In the genomic region with DNA sequence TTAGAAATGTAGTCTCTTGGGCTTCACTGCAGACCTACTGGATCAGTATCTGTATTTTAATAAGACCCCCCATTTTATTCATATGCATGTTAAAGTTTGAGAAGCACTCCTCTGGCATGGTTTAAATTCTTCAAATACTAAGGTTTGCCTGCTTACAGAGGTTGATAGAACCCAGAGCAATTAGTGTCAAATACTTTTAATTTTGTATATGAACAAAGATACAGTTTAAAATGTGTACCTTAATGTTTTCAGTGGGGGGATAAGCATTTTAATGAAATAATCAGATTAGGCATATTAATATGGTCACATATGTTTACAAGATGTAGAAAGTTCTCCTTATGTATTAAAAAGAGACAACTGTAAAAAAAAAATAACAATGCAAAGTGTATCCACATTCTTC, we compare ENCODE assay signal across 18 cellular contexts.
"Had no signal": no experiment of that assay in that cellular context is flagged by ENCODE, and none has a peak within 500 bp of the region (broad histone marks: within the 10 kb centered on the region; RNA-seq: fewer than 3 reads in every experiment).

No MANE protein-coding gene starts in this region.

- H3K4me3 Mint-ChIP-seq: activated CD8-positive, alpha-beta memory T cell treated with anti-CD3 and anti-CD28 coated beads, Interleukin-2, amount 10 ng/mL, durations not matched to agents 7 days and 5 days; stimulated activated naive CD8-positive, alpha-beta T cell treated with anti-CD3 and anti-CD28 coated beads, Interleukin-15, Interleukin-2, amounts not matched to agents 100 ng/mL and 50 ng/mL, for 24 hours had no signal

- DNase-seq: activated CD4-positive, alpha-beta T cell treated with anti-CD3 and anti-CD28 coated beads, Interleukin-2, amount 50 U/mL, for 48 hours; activated CD4-positive, CD25-positive, alpha-beta regulatory T cell treated with anti-CD3 and anti-CD28 coated beads, Interleukin-2, amount 50 U/mL, for 72 hours; activated CD8-positive, alpha-beta memory T cell treated with anti-CD3 and anti-CD28 coated beads, Interleukin-2, amount 10 ng/mL, durations not matched to agents 7 days and 5 days; activated effector memory CD4-positive, alpha-beta T cell treated with Interleukin-2 at 50 U/mL for 16 hours; activated naive CD4-positive, alpha-beta T cell treated with anti-CD3 and anti-CD28 coated beads, Interleukin-2, amount 50 U/mL, for 16 hours; activated T-cell treated with anti-CD3 and anti-CD28 coated beads, Interleukin-2, amount 50 U/mL, for 1 hour; adrenal gland; dorsolateral prefrontal cortex; mammary epithelial cell; right cardiac atrium; T-helper 1 cell had no signal

- H3K36me3 Mint-ChIP-seq: activated CD8-positive, alpha-beta memory T cell treated with anti-CD3 and anti-CD28 coated beads, Interleukin-2, amount 10 ng/mL, durations not matched to agents 7 days and 5 days; natural killer cell treated with Interleukin-12 subunit alpha and Interleukin-12 subunit beta and Interleukin-15 and Interleukin-18, amount 100 ng/mL, for 72 hours had no signal

- H3K9me3 Mint-ChIP-seq: natural killer cell treated with Interleukin-12 subunit alpha and Interleukin-12 subunit beta and Interleukin-15 and Interleukin-18, amount 100 ng/mL, for 72 hours; stimulated activated naive CD8-positive, alpha-beta T cell treated with anti-CD3 and anti-CD28 coated beads, Interleukin-15, Interleukin-2, amounts not matched to agents 100 ng/mL and 50 ng/mL, for 24 hours had no signal

- H3K27me3 ChIP-seq: adrenal gland, dorsolateral prefrontal cortex, hepatocyte, testis had no signal

- H3K36me3 ChIP-seq: adrenal gland had no signal

- H3K27ac Mint-ChIP-seq: activated CD8-positive, alpha-beta memory T cell treated with anti-CD3 and anti-CD28 coated beads, Interleukin-2, amount 10 ng/mL, durations not matched to agents 7 days and 5 days; progenitor cell of endocrine pancreas had no signal

- H3K27ac ChIP-seq: adrenal gland, dorsolateral prefrontal cortex, hepatocyte, testis had no signal

- H2AFZ ChIP-seq: hepatocyte had no signal

- H3K79me2 ChIP-seq: hepatocyte had no signal

- H3K27me3 Mint-ChIP-seq: progenitor cell of endocrine pancreas; stimulated activated naive CD8-positive, alpha-beta T cell treated with anti-CD3 and anti-CD28 coated beads, Interleukin-15, Interleukin-2, amounts not matched to agents 100 ng/mL and 50 ng/mL, for 24 hours had no signal

- H3K4me3 ChIP-seq: adrenal gland, dorsolateral prefrontal cortex, hepatocyte, smooth muscle cell, testis had no signal

- ATAC-seq: activated CD8-positive, alpha-beta memory T cell treated with anti-CD3 and anti-CD28 coated beads, Interleukin-2, amount 10 ng/mL, durations not matched to agents 7 days and 5 days; esophagus mucosa; right cardiac atrium had no signal

- H3K9me3 ChIP-seq: adrenal gland, testis had no signal
